14 cellular contexts compared by ENCODE assay signal in genomic region chr18:63152791-63153190, GRCh38.
DNase-seq lines count a peak whose midpoint lies in the region; ATAC-seq and TF ChIP-seq lines count a peak whose summit lies in the region.
"Had no signal": no experiment of that assay in that cellular context is flagged by ENCODE, and none has a peak within 500 bp of the region (broad histone marks: within the 10 kb centered on the region; RNA-seq: fewer than 3 reads in every experiment).

No MANE protein-coding gene starts in this region.

- DNase-seq in activated CD4-positive, CD25-positive, alpha-beta regulatory T cell treated with anti-CD3 and anti-CD28 coated beads, Interleukin-2, amount 50 U/mL, for 72 hours = no peak
- peak; percentile 47 to 64 for DNase-seq in activated CD4-positive, alpha-beta T cell treated with anti-CD3 and anti-CD28 coated beads, Interleukin-2, amount 50 U/mL, for 48 hours
- peak; percentile 29 for DNase-seq in stimulated activated CD4-positive, alpha-beta T cell treated with anti-CD3 and anti-CD28 coated beads, Interleukin-4, amount 100 ng/mL, for 1 hour
- DNase-seq in testis = no peak
- DNase-seq in brain microvascular endothelial cell = no peak
- DNase-seq: MM.1S, NCI-H524 treated with DMSO at 0.1 percent for 48 hours, right lobe of liver had no signal

- H3K4me3 ChIP-seq in testis (no peak overlapping the region), brain microvascular endothelial cell (ENCODE audit: low read depth, low read length) (no peak overlapping the region)
- H3K4me3 ChIP-seq: A549, esophagus muscularis mucosa, right lobe of liver, SJSA1 had no signal

- H3K27ac ChIP-seq in testis (no peak overlapping the region), brain microvascular endothelial cell (no peak overlapping the region)
- H3K27ac ChIP-seq: A549, esophagus muscularis mucosa, right lobe of liver, SJSA1 had no signal

- intact Hi-C loops in testis (cut with DNase I; ENCODE audit: low total_unique reads) = no loop called here

- TF ChIP-seq CTCF in testis (IDR thresholded peaks at IDR 0.05) = no peak
- no peak for TF ChIP-seq CTCF in brain microvascular endothelial cell (IDR thresholded peaks at IDR 0.05; ENCODE audit: low read depth, low read length, missing control alignments)

- 90 to 93% methylated on average over 7 of the region's 7 CpGs for WGBS in testis, 2 donors

- H3K36me3 ChIP-seq in testis (ENCODE audit: low read depth, missing control alignments) (no peaks in the 10 kb centered on the region), brain microvascular endothelial cell (replicated peaks) (no peaks in the 10 kb centered on the region)
- H3K36me3 ChIP-seq: esophagus muscularis mucosa, right lobe of liver, SJSA1 had no signal

- no peaks in the 10 kb centered on the region for H3K9me3 ChIP-seq in testis
- H3K9me3 ChIP-seq: A549, esophagus muscularis mucosa, right lobe of liver had no signal

- TF ChIP-seq POLR2A in testis (IDR thresholded peaks at IDR 0.05) = no peak

- no peaks in the 10 kb centered on the region for H3K27me3 ChIP-seq in testis
- no peaks in the 10 kb centered on the region for H3K27me3 ChIP-seq in brain microvascular endothelial cell (replicated peaks)
- H3K27me3 ChIP-seq: esophagus muscularis mucosa, right lobe of liver, SJSA1 had no signal

- in situ Hi-C loops in brain microvascular endothelial cell (cut with HindIII; ENCODE audit: low pct_ligation_motif_present, low sequenced_read_pairs) = no loop called here

- no peaks in the 10 kb centered on the region for H3K4me1 ChIP-seq in testis

- peak; percentile 47 to 54 for ATAC-seq in activated CD4-positive, CD25-positive, alpha-beta regulatory T cell treated with anti-CD3 and anti-CD28 coated beads, Interleukin-2, amount 50 U/mL, for 24 hours
- peak; percentile 37 for ATAC-seq in HG02852 (IDR thresholded peaks at IDR 0.05; ENCODE audit: unreplicated experiment)
- no peak for ATAC-seq in GM21786 (IDR thresholded peaks at IDR 0.05; ENCODE audit: unreplicated experiment)
- ATAC-seq: A549 had no signal

Comparison
In these comparisons a context has a peak if more than half of its experiments do, and no peak if none do; other contexts are left out.
1. DNase-seq: peak in activated CD4-positive, alpha-beta T cell treated with anti-CD3 and anti-CD28 coated beads, Interleukin-2, amount 50 U/mL, for 48 hours (2 of 2) and stimulated activated CD4-positive, alpha-beta T cell treated with anti-CD3 and anti-CD28 coated beads, Interleukin-4, amount 100 ng/mL, for 1 hour (single experiment); none in activated CD4-positive, CD25-positive, alpha-beta regulatory T cell treated with anti-CD3 and anti-CD28 coated beads, Interleukin-2, amount 50 U/mL, for 72 hours (single experiment), testis (single experiment) and brain microvascular endothelial cell (single experiment).